Comparison of ENCODE assay signal across 8 cellular contexts in genomic region chr9:35910613-35911488, GRCh38. TPM values are rescaled to one million over a fixed set of nuclear protein-coding genes. Genes with fewer than 3 reads are reported as not detected.
DNase-seq lines count a peak whose midpoint lies in the region; ATAC-seq and TF ChIP-seq lines count a peak whose summit lies in the region.

No MANE protein-coding gene starts in this region.

- no peaks in the 10 kb centered on the region for H3K9me3 Mint-ChIP-seq in activated T-helper 1 cell treated with anti-CD3 and anti-CD28 coated beads, Interleukin-12 subunit alpha, Interleukin-12 subunit beta, Interleukin-2, Interleukin-4 antibody, amounts not matched to agents 30 ng/mL and 10 ng/mL and 1 ng/mL, durations not matched to agents 14 hours and 24 hours and 36 hours

- H3K4me1 Mint-ChIP-seq in activated T-helper 1 cell treated with anti-CD3 and anti-CD28 coated beads, Interleukin-12 subunit alpha, Interleukin-12 subunit beta, Interleukin-2, Interleukin-4 antibody, amounts not matched to agents 30 ng/mL and 10 ng/mL and 1 ng/mL, durations not matched to agents 14 hours and 24 hours and 36 hours (ENCODE audit: low read depth): peaks cover 32% of the 10 kb centered on the region

- peaks cover 46 to 90% (median 65%) of the 10 kb centered on the region in 6 donors for H3K4me1 ChIP-seq in spleen

- in situ Hi-C loops in GM13976 (cut with MboI; ENCODE audit: low sequenced_read_pairs, unreplicated experiment): no loop called here

- peak overlapping the region in 7 of 8 donors; percentile 5 to 82 (median 78) for H3K27ac ChIP-seq in spleen

- H3K9me3 ChIP-seq in spleen: no peaks in the 10 kb centered on the region

- peaks cover 2% of the 10 kb centered on the region for H3K27me3 Mint-ChIP-seq in activated T-helper 1 cell treated with anti-CD3 and anti-CD28 coated beads, Interleukin-12 subunit alpha, Interleukin-12 subunit beta, Interleukin-2, Interleukin-4 antibody, amounts not matched to agents 30 ng/mL and 10 ng/mL and 1 ng/mL, durations not matched to agents 14 hours and 24 hours and 36 hours (ENCODE audit: insufficient read depth)

- TF ChIP-seq POLR2A in spleen (IDR thresholded peaks at IDR 0.05): no peak

- DNase-seq in AG04449 (ENCODE audit: low read depth, low spot score) (no peak), GM13976 (ENCODE audit: low spot score) (peak; percentile 58), NCI-H82 treated with DMSO at 0.1 percent for 48 hours (lab: John Stamatoyannopoulos, UW; ENCODE audit: unreplicated experiment) (peak; percentile 10), germinal center (ENCODE audit: low spot score) (peak; percentile 51), spleen (peak; percentile 80), pons (ENCODE audit: low spot score) (no peak)
- DNase-seq in activated T-helper 1 cell treated with anti-CD3 and anti-CD28 coated beads, Interleukin-12 subunit alpha, Interleukin-12 subunit beta, Interleukin-2, Interleukin-4 antibody, amounts not matched to agents 30 ng/mL and 10 ng/mL and 1 ng/mL, durations not matched to agents 14 hours and 24 hours and 36 hours (ENCODE audit: low spot score): peak; percentile 28

- POLR2A ChIA-PET in AG04449 (lab: Yijun Ruan, JAX): no interaction called here

- peak; percentile 41 for TF ChIP-seq CTCF in AG04449 (IDR thresholded peaks at IDR 0.05; ENCODE audit: insufficient read depth, low read length, missing control alignments)
- peak; percentile 18 for TF ChIP-seq CTCF in GM13976 (IDR thresholded peaks at IDR 0.05; ENCODE audit: borderline replicate concordance, control extremely low read depth, extremely low read depth, insufficient read depth, missing control alignments)
- TF ChIP-seq CTCF in spleen (IDR thresholded peaks at IDR 0.05 in 8 of 11, conservative IDR thresholded peaks at IDR 0.05 in 3 of 11): peak in 8 of 11 experiments; percentile 12 to 52 (median 38)

- peak overlapping the region; percentile 57 for H3K4me3 Mint-ChIP-seq in activated T-helper 1 cell treated with anti-CD3 and anti-CD28 coated beads, Interleukin-12 subunit alpha, Interleukin-12 subunit beta, Interleukin-2, Interleukin-4 antibody, amounts not matched to agents 30 ng/mL and 10 ng/mL and 1 ng/mL, durations not matched to agents 14 hours and 24 hours and 36 hours

- H3K36me3 Mint-ChIP-seq in activated T-helper 1 cell treated with anti-CD3 and anti-CD28 coated beads, Interleukin-12 subunit alpha, Interleukin-12 subunit beta, Interleukin-2, Interleukin-4 antibody, amounts not matched to agents 30 ng/mL and 10 ng/mL and 1 ng/mL, durations not matched to agents 14 hours and 24 hours and 36 hours (ENCODE audit: low read depth): no peaks in the 10 kb centered on the region

- no peak for ATAC-seq in HG03354 (IDR thresholded peaks at IDR 0.05; ENCODE audit: poor library complexity, severe bottlenecking, unreplicated experiment)

- 44 to 52% (median 47%) methylated on average over 13 to 15 of the region's 15 CpGs for WGBS in spleen, 5 donors

- CTCF ChIA-PET in AG04449 (lab: Yijun Ruan, JAX): interaction anchor here (0.6 to 12.6 kb wide), 31 partner anchors 9 to 180 kb away, joined by 3 to 137 read pairs (median 4); partner anchors contain the start of gene HINT2

- no peaks in the 10 kb centered on the region for H3K27me3 ChIP-seq in spleen (replicated peaks in 1 of 7)

- intact Hi-C loops in activated T-helper 1 cell treated with anti-CD3 and anti-CD28 coated beads, Interleukin-12 subunit alpha, Interleukin-12 subunit beta, Interleukin-2, Interleukin-4 antibody, amounts not matched to agents 30 ng/mL and 10 ng/mL and 1 ng/mL, durations not matched to agents 14 hours and 24 hours and 36 hours (cut with micrococcal nuclease): loop anchor here (1.0 kb wide), 2 partner anchors 22 to 96 kb away; partner anchors contain the start of gene HINT2
- intact Hi-C loops in spleen (cut with DNase I; ENCODE audit: low total_unique reads): no loop called here

- H3K27ac Mint-ChIP-seq in activated T-helper 1 cell treated with anti-CD3 and anti-CD28 coated beads, Interleukin-12 subunit alpha, Interleukin-12 subunit beta, Interleukin-2, Interleukin-4 antibody, amounts not matched to agents 30 ng/mL and 10 ng/mL and 1 ng/mL, durations not matched to agents 14 hours and 24 hours and 36 hours: peak overlapping the region; percentile 69

- no peaks in the 10 kb centered on the region for H3K36me3 ChIP-seq in spleen

- H3K4me3 ChIP-seq in AG04449 (ENCODE audit: low read depth, low read length): no peak overlapping the region
- peak overlapping the region in 1 of 8 donors; percentile 4 for H3K4me3 ChIP-seq in spleen

RNA-seq across cellular contexts. Expression of gene SPAAR, which starts 1.6 kb away (rescaled TPM):
- total RNA-seq in activated T-helper 1 cell treated with anti-CD3 and anti-CD28 coated beads, Interleukin-12 subunit alpha, Interleukin-12 subunit beta, Interleukin-2, Interleukin-4 antibody, amounts not matched to agents 30 ng/mL and 10 ng/mL and 1 ng/mL, durations not matched to agents 14 hours and 24 hours and 36 hours: not detected in 2 replicates
- 1 to 10 TPM in 5 of 7 donors, under 1 TPM in 2; 0.68 to 3.8 (median 1.6) TPM for total RNA-seq in spleen
- 1 to 10 TPM in 1 of 3 donors, under 1 TPM in 2; 0.46 to 1.9 (median 0.63) TPM for polyA plus RNA-seq in spleen

RNA-seq across cellular contexts. Expression of gene HRCT1, which starts 4.8 kb away (rescaled TPM):
- not detected in 2 replicates for total RNA-seq in activated T-helper 1 cell treated with anti-CD3 and anti-CD28 coated beads, Interleukin-12 subunit alpha, Interleukin-12 subunit beta, Interleukin-2, Interleukin-4 antibody, amounts not matched to agents 30 ng/mL and 10 ng/mL and 1 ng/mL, durations not matched to agents 14 hours and 24 hours and 36 hours
- total RNA-seq in spleen: 1 to 10 TPM in 2 of 7 donors, under 1 TPM in 1, not detected in 4; 0.65 to 2.5 (median 1.6) TPM
- 1 to 10 TPM in 1 of 3 donors, under 1 TPM in 2; 0.52 to 1.1 (median 0.70) TPM for polyA plus RNA-seq in spleen

RNA-seq across cellular contexts. Expression of gene OR13J1, which starts 40.6 kb away (rescaled TPM):
- total RNA-seq in activated T-helper 1 cell treated with anti-CD3 and anti-CD28 coated beads, Interleukin-12 subunit alpha, Interleukin-12 subunit beta, Interleukin-2, Interleukin-4 antibody, amounts not matched to agents 30 ng/mL and 10 ng/mL and 1 ng/mL, durations not matched to agents 14 hours and 24 hours and 36 hours: not detected in 2 replicates
- not detected for total RNA-seq in spleen
- not detected for polyA plus RNA-seq in spleen

RNA-seq across cellular contexts. Expression of gene OR2S2, which starts 47.1 kb away (rescaled TPM):
- total RNA-seq in activated T-helper 1 cell treated with anti-CD3 and anti-CD28 coated beads, Interleukin-12 subunit alpha, Interleukin-12 subunit beta, Interleukin-2, Interleukin-4 antibody, amounts not matched to agents 30 ng/mL and 10 ng/mL and 1 ng/mL, durations not matched to agents 14 hours and 24 hours and 36 hours: not detected in 2 replicates
- not detected for total RNA-seq in spleen
- not detected for polyA plus RNA-seq in spleen

Comparison
In these comparisons a context has a peak if more than half of its experiments do, and no peak if none do; other contexts are left out.
1. DNase-seq: peak in GM13976 (single experiment), NCI-H82 treated with DMSO at 0.1 percent for 48 hours (single experiment), activated T-helper 1 cell treated with anti-CD3 and anti-CD28 coated beads, Interleukin-12 subunit alpha, Interleukin-12 subunit beta, Interleukin-2, Interleukin-4 antibody, amounts not matched to agents 30 ng/mL and 10 ng/mL and 1 ng/mL, durations not matched to agents 14 hours and 24 hours and 36 hours (single experiment), germinal center (single experiment) and spleen (single experiment); none in AG04449 (single experiment) and pons (single experiment).
2. Peak in every context shown above with its lines, with median percentiles within 50 percentile points of each other: CTCF ChIP-seq.